26 cellular contexts compared by ENCODE assay signal in the genomic region with DNA sequence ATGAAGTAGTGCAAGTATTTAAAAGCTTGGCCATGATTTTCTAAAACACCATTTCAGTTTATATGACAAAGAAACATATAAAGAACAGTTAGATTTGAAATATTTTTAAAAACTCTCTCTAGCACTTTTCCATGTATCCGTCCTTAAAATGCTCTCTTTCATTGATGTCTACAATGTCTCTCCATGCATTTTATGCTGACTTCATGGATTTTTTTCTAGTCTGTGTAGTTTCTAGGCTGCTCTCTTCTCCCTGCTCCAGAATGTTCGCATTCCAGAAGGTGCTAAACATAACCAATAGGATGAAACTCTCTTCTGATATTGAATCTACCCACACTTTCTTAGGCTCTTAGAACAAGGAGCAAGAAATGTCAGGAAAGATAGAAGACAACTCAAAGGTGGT.
"Had no signal": no experiment of that assay in that cellular context is flagged by ENCODE, and none has a peak within 500 bp of the region (broad histone marks: within the 10 kb centered on the region; RNA-seq: fewer than 3 reads in every experiment).

No MANE protein-coding gene starts in this region.

- H3K27me3 Mint-ChIP-seq: naive B cell; progenitor cell of endocrine pancreas; stimulated activated naive B cell treated with anti-CD40 and anti-IgM and Interleukin-4, amounts not matched to agents 10 μg/mL and 1 μg/mL and 100 μg/mL, for 72 hours had no signal

- H3K4me3 Mint-ChIP-seq: mesothelial cell of epicardium; naive B cell; natural killer cell; nephron progenitor cell; neural progenitor cell; stimulated activated naive B cell treated with anti-CD40 and anti-IgM and Interleukin-4, amounts not matched to agents 10 μg/mL and 1 μg/mL and 100 μg/mL, for 72 hours had no signal

- H3K4me2 ChIP-seq: neural progenitor cell had no signal

- H3K27ac Mint-ChIP-seq: mesothelial cell of epicardium; naive B cell; natural killer cell; nephron progenitor cell; neural progenitor cell; progenitor cell of endocrine pancreas; stimulated activated naive B cell treated with anti-CD40 and anti-IgM and Interleukin-4, amounts not matched to agents 10 μg/mL and 1 μg/mL and 100 μg/mL, for 72 hours had no signal

- H2AFZ ChIP-seq: neural progenitor cell had no signal

- H3K9me3 ChIP-seq: left ventricle myocardium inferior, ovary, right atrium auricular region, stomach, testis, thyroid gland, transverse colon, upper lobe of left lung, vagina had no signal

- H3K36me3 ChIP-seq: left ventricle myocardium inferior, neural progenitor cell, ovary, right atrium auricular region, thyroid gland, transverse colon, upper lobe of left lung, vagina had no signal

- H3K4me1 Mint-ChIP-seq: mesothelial cell of epicardium; naive B cell; natural killer cell; nephron progenitor cell; neural progenitor cell; stimulated activated naive B cell treated with anti-CD40 and anti-IgM and Interleukin-4, amounts not matched to agents 10 μg/mL and 1 μg/mL and 100 μg/mL, for 72 hours had no signal

- H3K4me1 ChIP-seq: left ventricle myocardium inferior, neural progenitor cell, right atrium auricular region, testis, thyroid gland, transverse colon, upper lobe of left lung, vagina had no signal

- DNase-seq: islet precursor cell; left ventricle myocardium inferior; mesendoderm; naive B cell; natural killer cell; nephron progenitor cell; ovary; stimulated activated CD4-positive, alpha-beta T cell treated with anti-CD3 and anti-CD28 coated beads, Interleukin-12 subunit alpha, Interleukin-12 subunit beta, amount 100 ng/mL, for 4 hours; stimulated activated CD4-positive, alpha-beta T cell treated with anti-CD3 and anti-CD28 coated beads, Interleukin-15, amount 100 ng/mL, for 24 hours; stimulated activated CD4-positive, alpha-beta T cell treated with anti-CD3 and anti-CD28 coated beads, Interleukin-2, amount 100 ng/mL, for 24 hours; stimulated activated CD4-positive, alpha-beta T cell treated with anti-CD3 and anti-CD28 coated beads, Interleukin-4, amount 100 ng/mL, for 1 hour; stimulated activated naive B cell treated with anti-CD40 and anti-IgM and Interleukin-4, amounts not matched to agents 10 μg/mL and 1 μg/mL and 100 μg/mL, for 72 hours; stimulated activated naive CD8-positive, alpha-beta T cell treated with anti-CD3 and anti-CD28 coated beads, Interleukin-15, Interleukin-2, amounts not matched to agents 100 U/mL and 50 U/mL, for 24 hours; stomach; testis; thyroid gland; transverse colon; upper lobe of left lung had no signal

- H3K9me3 Mint-ChIP-seq: mesothelial cell of epicardium, nephron progenitor cell, neural progenitor cell had no signal

- H3K27me3 ChIP-seq: neural progenitor cell, ovary, right atrium auricular region, stomach, testis, thyroid gland, transverse colon, upper lobe of left lung, vagina had no signal

- H3K27ac ChIP-seq: left ventricle myocardium inferior, neural progenitor cell, ovary, right atrium auricular region, skin epidermis, stomach, testis, thyroid gland, transverse colon, upper lobe of left lung, vagina had no signal

- H3K4me3 ChIP-seq: left ventricle myocardium inferior, lung, neural progenitor cell, ovary, right atrium auricular region, skin epidermis, stomach, testis, thyroid gland, transverse colon, upper lobe of left lung, vagina had no signal

- H3K9ac ChIP-seq: neural progenitor cell had no signal

- H3K36me3 Mint-ChIP-seq: mesothelial cell of epicardium; naive B cell; natural killer cell; neural progenitor cell; stimulated activated naive B cell treated with anti-CD40 and anti-IgM and Interleukin-4, amounts not matched to agents 10 μg/mL and 1 μg/mL and 100 μg/mL, for 72 hours had no signal

- ATAC-seq: natural killer cell; sciatic nerve; stimulated activated naive B cell treated with anti-CD40 and anti-IgM and Interleukin-4, amounts not matched to agents 10 μg/mL and 1 μg/mL and 100 μg/mL, for 72 hours; stimulated activated naive CD8-positive, alpha-beta T cell treated with anti-CD3 and anti-CD28 coated beads, Interleukin-15, Interleukin-2, amounts not matched to agents 100 U/mL and 50 U/mL, for 24 hours had no signal
